In the genomic region with DNA sequence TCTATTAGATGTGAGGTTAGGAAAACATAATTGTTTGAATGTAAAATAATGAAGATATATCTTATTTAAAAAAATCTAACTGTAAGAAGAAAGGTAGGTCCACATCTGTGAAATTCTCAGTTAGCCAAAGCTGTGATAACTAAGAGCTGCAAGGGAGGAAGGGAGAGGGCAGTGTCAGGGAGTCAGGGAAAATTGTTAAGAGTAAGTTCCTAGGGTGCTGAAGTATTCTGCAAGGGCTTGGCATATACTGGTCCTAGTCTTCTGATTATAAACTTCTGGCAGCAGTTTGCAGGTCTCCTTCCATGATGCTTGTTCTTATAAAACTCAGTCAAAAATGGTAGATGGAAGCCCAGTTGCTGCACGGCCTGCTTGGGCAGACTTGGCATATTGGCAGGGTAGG, we compare ENCODE assay signal across 2 cellular contexts.
TF ChIP-seq lines count a peak whose summit lies in the region.

No MANE protein-coding gene starts in this region.

TF ChIP-seq in GM23338, 12 proteins besides CTCF, POLR2A, EP300 and RAD21 (continued from another document):
- TF ChIP-seq ZNF462 (CRISPR knock-in tag; IDR thresholded peaks at IDR 0.05) (no peak), POLR2AphosphoS5 (IDR thresholded peaks at IDR 0.05; ENCODE audit: low read depth) (no peak), EZH2 (IDR thresholded peaks at IDR 0.05; ENCODE audit: low read depth, unreplicated experiment) (no peak), JUNB (IDR thresholded peaks at IDR 0.05; ENCODE audit: unreplicated experiment) (no peak), ZNF331 (CRISPR knock-in tag; IDR thresholded peaks at IDR 0.05; ENCODE audit: low read depth) (no peak), CREB1 (CRISPR knock-in tag; IDR thresholded peaks at IDR 0.05; ENCODE audit: low read depth) (no peak), EZH2phosphoT487 (IDR thresholded peaks at IDR 0.05; ENCODE audit: unreplicated experiment) (no peak), REST (IDR thresholded peaks at IDR 0.05; ENCODE audit: unreplicated experiment) (no peak)

TF ChIP-seq in WTC11, 78 proteins besides CTCF, POLR2A, EP300 and RAD21 (continued from another document):
- no peak for TF ChIP-seq MLX (CRISPR knock-in tag; IDR thresholded peaks at IDR 0.05)
- TF ChIP-seq RELA (CRISPR knock-in tag; IDR thresholded peaks at IDR 0.05; ENCODE audit: borderline replicate concordance), result no peak
- no peak for TF ChIP-seq E2F1 (CRISPR knock-in tag; IDR thresholded peaks at IDR 0.05)
- no peak for TF ChIP-seq ZNF121 (CRISPR knock-in tag; IDR thresholded peaks at IDR 0.05)
- TF ChIP-seq CREB1 (CRISPR knock-in tag; IDR thresholded peaks at IDR 0.05), result no peak
- TF ChIP-seq E2F4 (CRISPR knock-in tag; IDR thresholded peaks at IDR 0.05; ENCODE audit: borderline replicate concordance, low read depth), result no peak
- no peak for TF ChIP-seq ZBTB21 (CRISPR knock-in tag; IDR thresholded peaks at IDR 0.05; ENCODE audit: borderline replicate concordance)
